Comparison of ENCODE assay signal across 13 cellular contexts in the genomic region with DNA sequence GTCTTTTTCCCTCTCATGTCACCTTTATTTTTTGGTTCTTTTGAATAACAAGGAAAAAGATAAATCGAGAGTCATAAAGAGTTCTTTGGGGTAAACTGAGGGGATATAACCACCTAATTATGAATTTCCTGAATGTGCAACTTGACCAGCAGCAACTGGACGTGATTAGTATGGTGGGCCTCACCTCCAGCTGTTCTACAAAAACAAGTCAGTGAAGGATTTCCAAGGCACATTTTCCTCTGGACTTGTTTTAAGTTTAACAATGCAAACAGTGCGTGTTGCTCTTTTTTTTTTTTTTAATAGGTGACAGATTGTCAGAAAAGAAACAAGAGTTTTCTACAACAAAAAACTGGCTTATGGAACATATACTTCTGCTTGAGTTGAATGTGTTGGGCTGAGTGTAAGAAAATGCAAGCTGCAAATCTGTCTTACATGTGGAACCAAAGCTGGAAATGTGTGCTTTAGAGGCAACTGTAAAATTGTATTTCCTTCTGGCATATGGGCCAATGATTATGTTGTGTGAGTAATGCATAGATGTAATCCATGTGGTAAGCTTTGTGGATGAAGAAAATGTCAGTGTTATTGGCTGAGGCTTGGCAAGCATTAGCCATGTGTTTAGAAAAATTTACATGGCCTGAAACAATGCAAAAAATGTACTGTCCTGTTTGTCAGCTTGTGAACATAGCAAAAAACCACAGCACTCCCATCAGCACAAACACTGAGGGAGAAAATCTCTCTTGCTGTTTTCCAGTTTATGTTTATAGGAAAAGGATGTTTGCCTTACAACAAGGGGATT. TPM values are rescaled to one million over a fixed set of nuclear protein-coding genes. Genes with fewer than 3 reads are reported as not detected.
DNase-seq lines count a peak whose midpoint lies in the region; ATAC-seq and TF ChIP-seq lines count a peak whose summit lies in the region.
"Had no signal": no experiment of that assay in that cellular context is flagged by ENCODE, and none has a peak within 500 bp of the region (broad histone marks: within the 10 kb centered on the region; RNA-seq: fewer than 3 reads in every experiment).

No MANE protein-coding gene starts in this region.

- H3K27me3 ChIP-seq in PC-3 (ENCODE audit: low read length) (no peaks in the 10 kb centered on the region), neural progenitor cell (no peaks in the 10 kb centered on the region)

- H3K9ac ChIP-seq in PC-3 (ENCODE audit: low read length) (no peak overlapping the region), neural progenitor cell (no peak overlapping the region)

- CTCF ChIA-PET in PC-3 (lab: Charles Lee) = interaction anchor here (0.6 kb wide), 1 partner anchor 108 kb away, joined by 3 read pairs; no protein-coding TSS in a partner anchor

- peaks cover 6% of the 10 kb centered on the region for H3K36me3 Mint-ChIP-seq in neural progenitor cell

- peaks cover 4% of the 10 kb centered on the region for H3K27me3 Mint-ChIP-seq in neural progenitor cell (ENCODE audit: insufficient read depth, low read depth)

- DNase-seq in ELR (ENCODE audit: low read depth) (peak; percentile 87), PC-3 (peak; percentile 77), epithelial cell of prostate (ENCODE audit: low read depth, low spot score) (peak; percentile 50), neural progenitor cell (ENCODE audit: low spot score) (no peak), NCI-H1048 (lab: John Stamatoyannopoulos, UW) (no peak)
- no peak for DNase-seq in stimulated activated naive CD4-positive, alpha-beta T cell treated with Interleukin-2 at 50 U/mL for 16 hours (lab: John Stamatoyannopoulos, UW)
- DNase-seq: aorta, COR-L47, islet precursor cell had no signal

- peak; percentile 89 for ATAC-seq in PC-3
- ATAC-seq in GM21390 (IDR thresholded peaks at IDR 0.05; ENCODE audit: unreplicated experiment) = no peak
- ATAC-seq in HG03280 (IDR thresholded peaks at IDR 0.05; ENCODE audit: unreplicated experiment) = no peak

- POLR2A ChIA-PET in PC-3 (lab: Charles Lee; ENCODE audit: unreplicated experiment) = no interaction called here

- H4K20me1 ChIP-seq in PC-3 (ENCODE audit: low read length) = no peaks in the 10 kb centered on the region
- no peaks in the 10 kb centered on the region for H4K20me1 ChIP-seq in neural progenitor cell (ENCODE audit: low read depth)

- H3K27ac Mint-ChIP-seq in neural progenitor cell = peak overlapping the region; percentile 7

- H3K9me3 ChIP-seq in PC-3 (ENCODE audit: low read length) (no peaks in the 10 kb centered on the region), neural progenitor cell (ENCODE audit: low read depth) (no peaks in the 10 kb centered on the region)

- intact Hi-C loops in PC-3 (cut with micrococcal nuclease) = loop anchor here (1.0 kb wide), 1 partner anchor 28 kb away; no protein-coding TSS in a partner anchor

- no peak for TF ChIP-seq CTCF in PC-3 (conservative IDR thresholded peaks at IDR 0.05; ENCODE audit: low read depth, low read length)
- TF ChIP-seq CTCF in neural progenitor cell (IDR thresholded peaks at IDR 0.05) = no peak

- no peaks in the 10 kb centered on the region for H3K9me2 ChIP-seq in PC-3 (replicated peaks; ENCODE audit: low read length)

- H3K36me3 ChIP-seq in PC-3 (ENCODE audit: low read depth, low read length) (no peaks in the 10 kb centered on the region), neural progenitor cell (no peaks in the 10 kb centered on the region)

- H3F3A ChIP-seq in PC-3 (ENCODE audit: low read length, unreplicated experiment) (no peaks in the 10 kb centered on the region), neural progenitor cell (ENCODE audit: low read depth) (no peaks in the 10 kb centered on the region)

- H3K79me2 ChIP-seq in PC-3 (ENCODE audit: low read length) (no peaks in the 10 kb centered on the region), neural progenitor cell (ENCODE audit: low read depth) (no peaks in the 10 kb centered on the region)

- peaks cover 12% of the 10 kb centered on the region for H3K4me1 Mint-ChIP-seq in neural progenitor cell

- BruUV-seq in PC-3 (replicated peaks; lab: Mats Ljungman, UMichigan) = no TSS peak

- peaks cover 15% of the 10 kb centered on the region for H3K4me1 ChIP-seq in PC-3 (ENCODE audit: insufficient read depth, low read length)
- no peaks in the 10 kb centered on the region for H3K4me1 ChIP-seq in neural progenitor cell

- H3K4me2 ChIP-seq in PC-3 (ENCODE audit: low read length) (no peak overlapping the region), neural progenitor cell (no peak overlapping the region)

- peaks cover 23% of the 10 kb centered on the region for H3K9me3 Mint-ChIP-seq in neural progenitor cell

- H3K4me3 ChIP-seq in PC-3 (ENCODE audit: low read length) (no peak overlapping the region), neural progenitor cell (no peak overlapping the region)

- H2AFZ ChIP-seq in PC-3 (ENCODE audit: low read length) (peak overlapping the region; percentile 24; the same call in 1 of the 2 replicates), neural progenitor cell (replicated peaks) (no peak overlapping the region)

- H3K4me3 Mint-ChIP-seq in neural progenitor cell = no peak overlapping the region
- H3K4me3 Mint-ChIP-seq: neural crest cell had no signal

- no peak overlapping the region for H3K27ac ChIP-seq in PC-3 (ENCODE audit: low read length)
- H3K27ac ChIP-seq in epithelial cell of prostate = no peak overlapping the region
- H3K27ac ChIP-seq in neural progenitor cell = no peak overlapping the region
- H3K27ac ChIP-seq: RWPE1 had no signal

RNA-seq across cellular contexts. Expression of a gene that starts 44.5 kb away (rescaled TPM):
- total RNA-seq in PC-3 (2014; rRNA removed) = 48.6 and 56.3 TPM in 2 replicates
- total RNA-seq in neural progenitor cell (ENCODE audit: low replicate concordance) = 29.5 and 33.9 TPM in 2 replicates

Comparison
In these comparisons a context has a peak if more than half of its experiments do, and no peak if none do; other contexts are left out.
1. DNase-seq: peak in ELR (single experiment), PC-3 (single experiment) and epithelial cell of prostate (single experiment); none in neural progenitor cell (single experiment), NCI-H1048 (single experiment) and stimulated activated naive CD4-positive, alpha-beta T cell treated with Interleukin-2 at 50 U/mL for 16 hours (single experiment).